In the genomic region with DNA sequence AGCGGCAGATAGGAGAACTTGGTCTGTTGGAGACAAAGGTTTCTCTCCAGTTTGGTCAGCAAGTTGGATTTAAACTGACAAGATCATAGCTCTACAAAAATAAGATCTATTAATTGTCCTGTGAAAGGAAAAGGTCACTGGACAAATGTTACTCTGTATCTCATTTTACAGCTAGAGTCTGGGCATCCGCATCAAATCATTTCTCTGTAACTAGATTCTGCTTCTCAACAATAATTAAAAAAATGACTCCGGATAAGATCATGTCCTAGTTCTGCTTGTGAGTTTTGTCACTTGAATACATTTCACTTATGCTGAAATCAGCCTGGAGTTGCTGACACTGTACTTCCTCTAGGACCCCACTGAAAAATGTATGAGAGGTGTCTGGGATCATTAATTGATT, we compare ENCODE assay signal across 25 cellular contexts.
DNase-seq lines count a peak whose midpoint lies in the region; ATAC-seq, FAIRE-seq and TF ChIP-seq lines count a peak whose summit lies in the region.
"Had no signal": no experiment of that assay in that cellular context is flagged by ENCODE, and none has a peak within 500 bp of the region (broad histone marks: within the 10 kb centered on the region; RNA-seq: fewer than 3 reads in every experiment).

No MANE protein-coding gene starts in this region.

- no peaks in the 10 kb centered on the region for H3F3A ChIP-seq in smooth muscle cell (ENCODE audit: low read depth)

- no peak overlapping the region for H3K4me2 ChIP-seq in A549
- no peak overlapping the region for H3K4me2 ChIP-seq in IMR-90 (ENCODE audit: low read depth, low read length)
- peak overlapping the region; percentile 19 for H3K4me2 ChIP-seq in mesenchymal stem cell (ENCODE audit: low read length, poor library complexity, severe bottlenecking)
- H3K4me2 ChIP-seq in smooth muscle cell: no peak overlapping the region
- H3K4me2 ChIP-seq: BLaER1 treated with 17β-estradiol and CSF1 and Interleukin-3, amounts not matched to agents 10 nM and 100 nM had no signal

- H3K79me2 ChIP-seq in smooth muscle cell (ENCODE audit: low read depth): no peaks in the 10 kb centered on the region

- peak overlapping the region; percentile 10; the same call in 1 of the 2 replicates for H2BK20ac ChIP-seq in IMR-90 (ENCODE audit: low read depth, low read length)

- H2BK12ac ChIP-seq in mesenchymal stem cell (ENCODE audit: low read length in 2 of 2): no peak overlapping the region

- ATAC-seq in A549 (no peak), IMR-90 (ENCODE audit: low read depth) (no peak), SK-N-SH treated with all-trans-retinoic acid at 6 μM for 48 hours (no peak), left lobe of liver (no peak), HG03139 (IDR thresholded peaks at IDR 0.05; ENCODE audit: unreplicated experiment) (no peak)
- ATAC-seq: GM12878 had no signal

- H3K23ac ChIP-seq in IMR-90 (ENCODE audit: low read depth, low read length) (no peak overlapping the region), mesenchymal stem cell (ENCODE audit: low read length in 2 of 2) (no peak overlapping the region)

- POLR2A ChIA-PET in A549 (lab: Yijun Ruan, JAX): no interaction called here
- POLR2A ChIA-PET in IMR-90 (lab: Charles Lee; ENCODE audit: unreplicated experiment): no interaction called here

- H3K27ac ChIP-seq in A549 (no peak overlapping the region), IMR-90 (ENCODE audit: insufficient read depth, low read length) (no peak overlapping the region), mesenchymal stem cell (ENCODE audit: low read length, poor library complexity, severe bottlenecking) (no peak overlapping the region), smooth muscle cell (ENCODE audit: low read depth) (no peak overlapping the region)
- H3K27ac ChIP-seq: 22Rv1; BLaER1 treated with 17β-estradiol and CSF1 and Interleukin-3, amounts not matched to agents 10 nM and 100 nM had no signal

- dilution Hi-C loops in IMR-90 (cut with HindIII; ENCODE audit: low sequenced_read_pairs, unreplicated experiment): no loop called here

- TF ChIP-seq RAD21 in A549 (conservative IDR thresholded peaks at IDR 0.05 in 1 of 2, IDR thresholded peaks at IDR 0.05 in 1 of 2) (no peak), IMR-90 (IDR thresholded peaks at IDR 0.05; ENCODE audit: low read length) (no peak)

- H2AK5ac ChIP-seq in IMR-90 (ENCODE audit: low read depth, low read length): no peak overlapping the region
- no peak overlapping the region for H2AK5ac ChIP-seq in mesenchymal stem cell (ENCODE audit: low read length, severe bottlenecking)

- TF ChIP-seq CTCF in A549 (IDR thresholded peaks at IDR 0.05) (no peak), IMR-90 (conservative IDR thresholded peaks at IDR 0.05; ENCODE audit: low read depth, low read length) (no peak), smooth muscle cell (IDR thresholded peaks at IDR 0.05; ENCODE audit: borderline replicate concordance, insufficient read depth, poor library complexity, severe bottlenecking) (no peak)

- H3K9me3 ChIP-seq in A549: no peaks in the 10 kb centered on the region
- H3K9me3 ChIP-seq in IMR-90 (ENCODE audit: control insufficient read depth, insufficient read depth, low read length): no peaks in the 10 kb centered on the region
- no peaks in the 10 kb centered on the region for H3K9me3 ChIP-seq in mesenchymal stem cell (ENCODE audit: control insufficient read depth, low read length)
- no peaks in the 10 kb centered on the region for H3K9me3 ChIP-seq in smooth muscle cell (replicated peaks; ENCODE audit: low read depth)

- no peak overlapping the region for H3K14ac ChIP-seq in IMR-90 (replicated peaks; ENCODE audit: low read depth, low read length)
- H3K14ac ChIP-seq in mesenchymal stem cell (ENCODE audit: low read length in 2 of 2): no peak overlapping the region

- H3K4me1 ChIP-seq in A549 (no peaks in the 10 kb centered on the region), IMR-90 (ENCODE audit: control insufficient read depth, insufficient read depth, low read length) (peaks cover 6% of the 10 kb centered on the region; the same call in 1 of the 2 replicates), mesenchymal stem cell (ENCODE audit: control insufficient read depth, insufficient read depth, low read depth, low read length) (no peaks in the 10 kb centered on the region), smooth muscle cell (ENCODE audit: low read depth) (no peaks in the 10 kb centered on the region)

- TF ChIP-seq EP300 in A549 (IDR thresholded peaks at IDR 0.05): no peak

- BruUV-seq in IMR-90 (replicated peaks; lab: Mats Ljungman, UMichigan): no TSS peak

- H3K79me1 ChIP-seq in IMR-90 (ENCODE audit: low read depth in 1 of 2, low read length in 2 of 2): no peaks in the 10 kb centered on the region
- H3K79me1 ChIP-seq in mesenchymal stem cell (replicated peaks; ENCODE audit: low read length, poor library complexity, severe bottlenecking): no peaks in the 10 kb centered on the region

- H3K18ac ChIP-seq in IMR-90 (ENCODE audit: low read depth, low read length) (no peak overlapping the region), mesenchymal stem cell (ENCODE audit: low read depth in 1 of 2, low read length in 2 of 2) (no peak overlapping the region)

- H3K36me3 ChIP-seq in IMR-90 (ENCODE audit: control insufficient read depth, insufficient read depth, low read length): no peaks in the 10 kb centered on the region
- no peaks in the 10 kb centered on the region for H3K36me3 ChIP-seq in mesenchymal stem cell (ENCODE audit: control insufficient read depth in 1 of 2, insufficient read depth in 2 of 2, low read depth in 1 of 2, low read length in 2 of 2)
- no peaks in the 10 kb centered on the region for H3K36me3 ChIP-seq in smooth muscle cell (ENCODE audit: low read depth)
- H3K36me3 ChIP-seq: BLaER1 treated with 17β-estradiol and CSF1 and Interleukin-3, amounts not matched to agents 10 nM and 100 nM had no signal

- no peak overlapping the region for H3K9ac ChIP-seq in IMR-90 (ENCODE audit: low read depth, low read length)
- no peak overlapping the region for H3K9ac ChIP-seq in mesenchymal stem cell (ENCODE audit: low read length)
- no peak overlapping the region for H3K9ac ChIP-seq in smooth muscle cell (ENCODE audit: low read depth)
- H3K9ac ChIP-seq: BLaER1 treated with 17β-estradiol and CSF1 and Interleukin-3, amounts not matched to agents 10 nM and 100 nM had no signal

- H3K27me3 ChIP-seq in IMR-90 (ENCODE audit: control insufficient read depth, insufficient read depth, low read length): no peaks in the 10 kb centered on the region
- H3K27me3 ChIP-seq in mesenchymal stem cell (ENCODE audit: control insufficient read depth in 1 of 2, insufficient read depth in 1 of 2, low read length in 2 of 2): no peaks in the 10 kb centered on the region
- H3K27me3 ChIP-seq in smooth muscle cell (ENCODE audit: low read depth): peaks cover 7% of the 10 kb centered on the region
- H3K27me3 ChIP-seq: BLaER1 treated with 17β-estradiol and CSF1 and Interleukin-3, amounts not matched to agents 10 nM and 100 nM had no signal

- DNase-seq in A549 (ENCODE audit: low read depth in 1 of 2, low spot score in 1 of 2): no peak
- no peak for DNase-seq in IMR-90
- no peak for DNase-seq in mesenchymal stem cell
- DNase-seq in left lobe of liver (ENCODE audit: low spot score): no peak
- DNase-seq in smooth muscle cell (lab: John Stamatoyannopoulos, UW; ENCODE audit: unreplicated experiment): no peak
- no peak for DNase-seq in AML-193 (lab: John Stamatoyannopoulos, UW)
- DNase-seq: ACHN; CD4-positive, alpha-beta memory T cell; CD4-positive, CD25-positive, alpha-beta regulatory T cell; CD8-positive, alpha-beta memory T cell; COR-L47; DMS 273 treated with DMSO at 0.1 percent for 48 hours; DMS153; DMS53; DMS79; DND-41; EL; GDM1 had no signal

- no peak overlapping the region for H3K56ac ChIP-seq in IMR-90 (ENCODE audit: extremely low read depth, insufficient read depth, low read length)

- H4K8ac ChIP-seq in IMR-90 (ENCODE audit: low read depth in 2 of 2, low read length in 2 of 2) (no peak overlapping the region), mesenchymal stem cell (ENCODE audit: low read length) (no peak overlapping the region)

- H3K4ac ChIP-seq in IMR-90 (ENCODE audit: low read depth, low read length) (0 out of 2 replicates have a peak overlapping the region, but pooled peaks have one; percentile 9), mesenchymal stem cell (ENCODE audit: low read depth in 1 of 2, low read length in 2 of 2) (no peak overlapping the region)

- H2BK5ac ChIP-seq in IMR-90 (ENCODE audit: low read depth, low read length, poor library complexity, severe bottlenecking) (no peak overlapping the region), mesenchymal stem cell (ENCODE audit: low read depth, low read length, poor library complexity, severe bottlenecking) (no peak overlapping the region)

- H2AK9ac ChIP-seq in IMR-90 (replicated peaks; ENCODE audit: low read depth, low read length, poor library complexity): no peak overlapping the region

- CTCF ChIA-PET in A549 (lab: Yijun Ruan, JAX) (no interaction called here), IMR-90 (lab: Yijun Ruan, JAX) (interaction anchor here (0.5 kb wide), 1 partner anchor 141 kb away, joined by 3 read pairs; no protein-coding TSS in a partner anchor)

- intact Hi-C loops in IMR-90 (cut with micrococcal nuclease): no loop called here

- no peak overlapping the region for H4K5ac ChIP-seq in IMR-90 (ENCODE audit: low read depth, low read length)

- in situ Hi-C loops in IMR-90 (cut with MboI; ENCODE audit: low sequenced_read_pairs): no loop called here

- no peak overlapping the region for H2BK15ac ChIP-seq in IMR-90 (ENCODE audit: low read depth, low read length)
- no peak overlapping the region for H2BK15ac ChIP-seq in mesenchymal stem cell (ENCODE audit: low read depth, poor library complexity, severe bottlenecking)

- H2BK120ac ChIP-seq in IMR-90 (ENCODE audit: low read depth, low read length) (0 out of 2 replicates have a peak overlapping the region, but pooled peaks have one; percentile 18), mesenchymal stem cell (ENCODE audit: low read depth, low read length) (no peak overlapping the region)

- H4K20me1 ChIP-seq in IMR-90 (ENCODE audit: insufficient read depth, low read length): no peaks in the 10 kb centered on the region
- H4K20me1 ChIP-seq in smooth muscle cell (ENCODE audit: low read depth): no peaks in the 10 kb centered on the region
- H4K20me1 ChIP-seq: BLaER1 treated with 17β-estradiol and CSF1 and Interleukin-3, amounts not matched to agents 10 nM and 100 nM had no signal

- H3K4me3 ChIP-seq in A549 (no peak overlapping the region), IMR-90 (ENCODE audit: insufficient read depth, low read depth, low read length) (no peak overlapping the region), mesenchymal stem cell (ENCODE audit: insufficient read depth in 1 of 2, low read depth in 1 of 2, low read length in 2 of 2) (no peak overlapping the region), smooth muscle cell (no peak overlapping the region)
- H3K4me3 ChIP-seq: BLaER1 treated with 17β-estradiol and CSF1 and Interleukin-3, amounts not matched to agents 10 nM and 100 nM; GM12878 had no signal

- TF ChIP-seq POLR2A in A549 (IDR thresholded peaks at IDR 0.05; ENCODE audit: low read length) (no peak), IMR-90 (IDR thresholded peaks at IDR 0.05; ENCODE audit: low read depth, low read length) (no peak)

- peak; percentile 7 for FAIRE-seq in A549 (lab: Jason Lieb, UNC)
- FAIRE-seq: GM12878, GM12892, GM18507 had no signal

- no peaks in the 10 kb centered on the region for H3K9me1 ChIP-seq in IMR-90 (ENCODE audit: insufficient read depth, low read length)

- WGBS in A549 (ENCODE audit: missing lambda C conversion rate): 77% methylated on average over 3 of the region's 3 CpGs
- 80% methylated on average over 1 of the region's 3 CpGs; no CpG with 5 or more reads in 1 of the 2 experiments for WGBS in IMR-90 (ENCODE audit: extremely low coverage in 2 of 2, insufficient read length in 1 of 2), 2 experiments
- 100% methylated on average over 2 of the region's 3 CpGs for WGBS in mesenchymal stem cell
- 93% methylated on average over 3 of the region's 3 CpGs for WGBS in smooth muscle cell (ENCODE audit: low lambda C conversion rate)

- H2AFZ ChIP-seq in IMR-90 (replicated peaks; ENCODE audit: low read length, poor library complexity) (no peak overlapping the region), mesenchymal stem cell (ENCODE audit: low read depth, low read length) (no peak overlapping the region), smooth muscle cell (ENCODE audit: low read depth) (no peak overlapping the region)

- H4K91ac ChIP-seq in IMR-90 (ENCODE audit: insufficient read depth, low read depth, low read length) (no peak overlapping the region), mesenchymal stem cell (ENCODE audit: low read length) (no peak overlapping the region)
